In genomic region chr7:42843209-42843800, GRCh38 we compare ENCODE assay signal across 8 cellular contexts.
DNase-seq lines count a peak whose midpoint lies in the region; ATAC-seq, FAIRE-seq and TF ChIP-seq lines count a peak whose summit lies in the region.

No MANE protein-coding gene starts in this region.

- intact Hi-C loops in body of pancreas (cut with DNase I) (no loop called here), left colon (cut with DNase I, micrococcal nuclease) (no loop called here), thyroid gland (cut with DNase I) (no loop called here)

- no peak overlapping the region for H3K4me3 ChIP-seq in body of pancreas
- H3K4me3 ChIP-seq in thyroid gland (replicated peaks in 1 of 3), result no peak overlapping the region

- H3K36me3 ChIP-seq in body of pancreas (replicated peaks in 1 of 2; ENCODE audit: insufficient read depth in 1 of 2, low read depth in 2 of 2), result no peaks in the 10 kb centered on the region
- H3K36me3 ChIP-seq in thyroid gland, result no peaks in the 10 kb centered on the region

- DNase-seq in D721Med (ENCODE audit: insufficient read length, low spot score) (no peak), NCI-H2107 (lab: John Stamatoyannopoulos, UW) (peak; percentile 39), body of pancreas (peak; percentile 31 to 51 (median 36)), left colon (peak in 1 of 2 donors; percentile 17), thyroid gland (peak; percentile 45 to 60), cerebellar nuclear complex (lab: John Stamatoyannopoulos, UW) (no peak), NCI-H2196 treated with DMSO at 0.1 percent for 48 hours (lab: John Stamatoyannopoulos, UW; ENCODE audit: unreplicated experiment) (no peak)

- TF ChIP-seq CTCF in D721Med (IDR thresholded peaks at IDR 0.05; ENCODE audit: insufficient read depth, missing control alignments) (peak; percentile 71), body of pancreas (IDR thresholded peaks at IDR 0.05) (peak in 6 of 7 experiments; percentile 26 to 59 (median 46)), thyroid gland (IDR thresholded peaks at IDR 0.05) (peak; percentile 22 to 71 (median 59))

- H3K27ac ChIP-seq in body of pancreas (no peak overlapping the region), thyroid gland (no peak overlapping the region)

- no peak for TF ChIP-seq POLR2A in body of pancreas (IDR thresholded peaks at IDR 0.05)
- TF ChIP-seq POLR2A in thyroid gland (IDR thresholded peaks at IDR 0.05), result no peak

- H3K4me1 ChIP-seq in body of pancreas (no peaks in the 10 kb centered on the region), thyroid gland (no peaks in the 10 kb centered on the region)

- peaks cover 0 to 4% of the 10 kb centered on the region in 2 donors for H3K27me3 ChIP-seq in body of pancreas
- no peaks in the 10 kb centered on the region for H3K27me3 ChIP-seq in thyroid gland

- WGBS in body of pancreas, 2 donors, result 21 to 35% methylated on average over 12 of the region's 12 CpGs
- 23 to 35% methylated on average over 12 of the region's 12 CpGs for WGBS in thyroid gland, 2 donors

- FAIRE-seq in D721Med (lab: Jason Lieb, UNC), result no peak

- peak; percentile 53 for ATAC-seq in GM21576 (IDR thresholded peaks at IDR 0.05; ENCODE audit: unreplicated experiment)
- no peak for ATAC-seq in body of pancreas
- peak; percentile 68 for ATAC-seq in left colon

- no peaks in the 10 kb centered on the region for H3K9me3 ChIP-seq in body of pancreas
- H3K9me3 ChIP-seq in thyroid gland, result no peaks in the 10 kb centered on the region

Comparison
In these comparisons a context has a peak if more than half of its experiments do, and no peak if none do; other contexts are left out.
1. DNase-seq: peak in NCI-H2107 (single experiment), body of pancreas (4 of 4) and thyroid gland (2 of 2); none in D721Med (single experiment), cerebellar nuclear complex (0 of 2) and NCI-H2196 treated with DMSO at 0.1 percent for 48 hours (single experiment).
2. Peak in every context shown above with its lines, with median percentiles within 50 percentile points of each other: CTCF ChIP-seq.